ENCODE assay signal across 15 cellular contexts in genomic region chr11:126634963-126635362, GRCh38.
DNase-seq lines count a peak whose midpoint lies in the region; ATAC-seq and TF ChIP-seq lines count a peak whose summit lies in the region.
"Had no signal": no experiment of that assay in that cellular context is flagged by ENCODE, and none has a peak within 500 bp of the region (broad histone marks: within the 10 kb centered on the region; RNA-seq: fewer than 3 reads in every experiment).

No MANE protein-coding gene starts in this region.

- H3K27ac Mint-ChIP-seq in GM23338 (no peak overlapping the region), endodermal cell (no peak overlapping the region), type B pancreatic cell (no peak overlapping the region)
- H3K27ac Mint-ChIP-seq: CD4-positive, CD25-positive, alpha-beta regulatory T cell; H9 had no signal

- H3F3A ChIP-seq in GM23338 (replicated peaks; ENCODE audit: low read depth): no peaks in the 10 kb centered on the region

- peak overlapping the region; percentile 6 for H2BK15ac ChIP-seq in neuronal stem cell (ENCODE audit: low read length)

- H2BK120ac ChIP-seq in neuronal stem cell (ENCODE audit: low read depth, low read length): no peak overlapping the region

- intact Hi-C loops in left ventricle myocardium superior (cut with micrococcal nuclease): no loop called here

- H3K4ac ChIP-seq in neuronal stem cell (ENCODE audit: low read length): no peak overlapping the region

- H3K36me3 Mint-ChIP-seq in GM23338 (ENCODE audit: low read depth) (no peaks in the 10 kb centered on the region), endodermal cell (ENCODE audit: low read depth) (no peaks in the 10 kb centered on the region), type B pancreatic cell (no peaks in the 10 kb centered on the region)
- H3K36me3 Mint-ChIP-seq: CD4-positive, CD25-positive, alpha-beta regulatory T cell had no signal

- TF ChIP-seq RAD21 in Ishikawa (IDR thresholded peaks at IDR 0.05; ENCODE audit: low read depth): no peak

- H3K36me3 ChIP-seq in GM23338 (ENCODE audit: insufficient read depth) (no peaks in the 10 kb centered on the region), endodermal cell (ENCODE audit: control insufficient read depth, insufficient read depth, low read length) (no peaks in the 10 kb centered on the region), neuronal stem cell (replicated peaks in 1 of 2; ENCODE audit: control insufficient read depth in 2 of 2, insufficient read depth in 2 of 2, low read length in 2 of 2) (no peaks in the 10 kb centered on the region)
- H3K36me3 ChIP-seq: BLaER1 treated with 17β-estradiol and CSF1 and Interleukin-3, amounts not matched to agents 10 nM and 100 nM had no signal

- H3K27ac ChIP-seq in GM23338 (ENCODE audit: low read depth): no peak overlapping the region
- H3K27ac ChIP-seq in endodermal cell (ENCODE audit: low read depth, low read length): no peak overlapping the region
- H3K27ac ChIP-seq in neuronal stem cell (replicated peaks; ENCODE audit: low read length): no peak overlapping the region
- H3K27ac ChIP-seq: BLaER1 treated with 17β-estradiol and CSF1 and Interleukin-3, amounts not matched to agents 10 nM and 100 nM; GM23248 had no signal

- H2BK12ac ChIP-seq in neuronal stem cell (ENCODE audit: low read length): no peak overlapping the region

- H3K4me3 Mint-ChIP-seq in GM23338 (no peak overlapping the region), endodermal cell (no peak overlapping the region), type B pancreatic cell (no peak overlapping the region)
- H3K4me3 Mint-ChIP-seq: CD4-positive, CD25-positive, alpha-beta regulatory T cell; H9 had no signal

- H3K14ac ChIP-seq in neuronal stem cell (ENCODE audit: low read length): no peak overlapping the region

- H3K9me3 Mint-ChIP-seq in GM23338 (no peaks in the 10 kb centered on the region), endodermal cell (no peaks in the 10 kb centered on the region), type B pancreatic cell (no peaks in the 10 kb centered on the region)
- H3K9me3 Mint-ChIP-seq: H9 had no signal

- TF ChIP-seq EP300 in Ishikawa (IDR thresholded peaks at IDR 0.05; ENCODE audit: borderline replicate concordance): no peak

- no peak for DNase-seq in GM23338 (ENCODE audit: low spot score)
- no peak for DNase-seq in endodermal cell
- DNase-seq in neuronal stem cell (ENCODE audit: low spot score): no peak
- DNase-seq in left ventricle myocardium superior: no peak
- no peak for DNase-seq in type B pancreatic cell (ENCODE audit: extremely low spot score, unreplicated experiment)
- DNase-seq in stimulated activated CD4-positive, alpha-beta T cell treated with anti-CD3 and anti-CD28 coated beads, Interleukin-4, amount 100 ng/mL, for 4 hours: no peak
- DNase-seq: 8988T; Calu3; CD4-positive, CD25-positive, alpha-beta regulatory T cell; DMS 273 treated with DMSO at 0.1 percent for 48 hours; GM23248; H9 had no signal

- H3K27me3 Mint-ChIP-seq in GM23338 (ENCODE audit: insufficient read depth, low read depth, poor library complexity): peaks cover 5% of the 10 kb centered on the region
- H3K27me3 Mint-ChIP-seq in endodermal cell (ENCODE audit: insufficient read depth): no peaks in the 10 kb centered on the region
- peaks cover 42% of the 10 kb centered on the region for H3K27me3 Mint-ChIP-seq in type B pancreatic cell

- TF ChIP-seq CTCF in GM23338 (conservative IDR thresholded peaks at IDR 0.05; ENCODE audit: low read depth in 2 of 2) (no peak; a peak in 1 of 4 replicates), endodermal cell (conservative IDR thresholded peaks at IDR 0.05) (peak; percentile 57), type B pancreatic cell (conservative IDR thresholded peaks at IDR 0.05) (no peak)

- H3K79me1 ChIP-seq in neuronal stem cell (ENCODE audit: low read depth, low read length): no peaks in the 10 kb centered on the region

- H3K4me3 ChIP-seq in GM23338 (no peak overlapping the region), endodermal cell (ENCODE audit: low read length) (no peak overlapping the region), neuronal stem cell (ENCODE audit: low read length in 2 of 2) (no peak overlapping the region)
- H3K4me3 ChIP-seq: BLaER1 treated with 17β-estradiol and CSF1 and Interleukin-3, amounts not matched to agents 10 nM and 100 nM; GM23248; K562 had no signal

- H3K18ac ChIP-seq in neuronal stem cell (ENCODE audit: low read length): no peak overlapping the region

- no peaks in the 10 kb centered on the region for H3K79me2 ChIP-seq in GM23338 (replicated peaks; ENCODE audit: insufficient read depth)

- H4K20me1 ChIP-seq in GM23338 (replicated peaks; ENCODE audit: insufficient read depth): no peaks in the 10 kb centered on the region
- H4K20me1 ChIP-seq: BLaER1 treated with 17β-estradiol and CSF1 and Interleukin-3, amounts not matched to agents 10 nM and 100 nM had no signal

- H2BK5ac ChIP-seq in neuronal stem cell (ENCODE audit: low read length): no peak overlapping the region

- H3K27me3 ChIP-seq in GM23338 (ENCODE audit: insufficient read depth): no peaks in the 10 kb centered on the region
- no peaks in the 10 kb centered on the region for H3K27me3 ChIP-seq in endodermal cell (ENCODE audit: control insufficient read depth, insufficient read depth, low read length, poor library complexity, severe bottlenecking)
- peaks cover 0 to 8% (median 0%) of the 10 kb centered on the region in 3 experiments for H3K27me3 ChIP-seq in neuronal stem cell (ENCODE audit: control insufficient read depth in 3 of 3, insufficient read depth in 3 of 3, low read depth in 1 of 3, low read length in 3 of 3)
- H3K27me3 ChIP-seq: BLaER1 treated with 17β-estradiol and CSF1 and Interleukin-3, amounts not matched to agents 10 nM and 100 nM had no signal

- H3K9ac ChIP-seq in endodermal cell (ENCODE audit: extremely low read depth, low read length, poor library complexity, severe bottlenecking) (no peak overlapping the region), neuronal stem cell (ENCODE audit: low read depth, low read length, poor library complexity) (no peak overlapping the region)
- H3K9ac ChIP-seq: BLaER1 treated with 17β-estradiol and CSF1 and Interleukin-3, amounts not matched to agents 10 nM and 100 nM; GM23248 had no signal

- H3K9me2 ChIP-seq in GM23338 (ENCODE audit: insufficient read depth): no peaks in the 10 kb centered on the region

- WGBS in endodermal cell (ENCODE audit: insufficient coverage in 1 of 2, insufficient read length in 1 of 2), 2 experiments: 82 to 100% methylated on average over 1 to 2 of the region's 2 CpGs
- no CpG with 5 or more reads among the region's 2 CpGs for WGBS in neuronal stem cell (ENCODE audit: extremely low coverage in 2 of 2, insufficient read length in 2 of 2, insufficient replicate concordance in 1 of 2), 2 donors

- no peak overlapping the region for H2AFZ ChIP-seq in GM23338
- no peak overlapping the region for H2AFZ ChIP-seq in neuronal stem cell (ENCODE audit: low read length)
- H2AFZ ChIP-seq: GM23248 had no signal

- H3K4me1 ChIP-seq in GM23338 (ENCODE audit: insufficient read depth) (peaks cover 31% of the 10 kb centered on the region), endodermal cell (ENCODE audit: control insufficient read depth, insufficient read depth, low read length) (no peaks in the 10 kb centered on the region), neuronal stem cell (ENCODE audit: control insufficient read depth in 2 of 2, insufficient read depth in 1 of 2, low read depth in 1 of 2, low read length in 2 of 2) (peaks cover 0 to 12% of the 10 kb centered on the region in 2 donors)

- H3K23ac ChIP-seq in neuronal stem cell (ENCODE audit: low read depth, low read length, poor library complexity): no peak overlapping the region

- H2AK5ac ChIP-seq in neuronal stem cell (ENCODE audit: low read depth, low read length): no peak overlapping the region

- H3K9me3 ChIP-seq in endodermal cell (ENCODE audit: control insufficient read depth, low read length) (no peaks in the 10 kb centered on the region), neuronal stem cell (replicated peaks in 1 of 2; ENCODE audit: control insufficient read depth in 2 of 2, insufficient read depth in 1 of 2, low read depth in 1 of 2, low read length in 2 of 2) (no peaks in the 10 kb centered on the region)
- H3K9me3 ChIP-seq: BLaER1 treated with 17β-estradiol and CSF1 and Interleukin-3, amounts not matched to agents 10 nM and 100 nM had no signal

- peaks cover 42% of the 10 kb centered on the region for H3K4me1 Mint-ChIP-seq in GM23338
- peaks cover 3% of the 10 kb centered on the region for H3K4me1 Mint-ChIP-seq in endodermal cell
- H3K4me1 Mint-ChIP-seq in type B pancreatic cell (ENCODE audit: unreplicated experiment): peaks cover 23% of the 10 kb centered on the region
- H3K4me1 Mint-ChIP-seq: CD4-positive, CD25-positive, alpha-beta regulatory T cell had no signal

- H3K4me2 ChIP-seq in GM23338 (no peak overlapping the region), neuronal stem cell (ENCODE audit: insufficient read depth, low read length, poor library complexity, severe bottlenecking) (no peak overlapping the region)

- ATAC-seq in GM23338: peak; percentile 38
- ATAC-seq in left ventricle myocardium superior: no peak
- ATAC-seq: K562 had no signal

- H4K8ac ChIP-seq in neuronal stem cell (ENCODE audit: low read depth, low read length): no peak overlapping the region

- H4K91ac ChIP-seq in neuronal stem cell (ENCODE audit: low read depth, low read length, poor library complexity): no peak overlapping the region
